ENCODE assay signal across 9 cellular contexts in genomic region chr1:67834246-67834877, GRCh38. TPM values are rescaled to one million over a fixed set of nuclear protein-coding genes. Genes with fewer than 3 reads are reported as not detected.
DNase-seq lines count a peak whose midpoint lies in the region; FAIRE-seq and TF ChIP-seq lines count a peak whose summit lies in the region.
"Had no signal": no experiment of that assay in that cellular context is flagged by ENCODE, and none has a peak within 500 bp of the region (broad histone marks: within the 10 kb centered on the region; RNA-seq: fewer than 3 reads in every experiment).

No MANE protein-coding gene starts in this region.

- intact Hi-C loops in Calu3 (cut with micrococcal nuclease; ENCODE audit: unreplicated experiment): loop anchor here (5.0 kb wide), 1 partner anchor 302 kb away; no protein-coding TSS in a partner anchor

- TSS peak; percentile 18 for BruUV-seq in Calu3 (replicated peaks; lab: Mats Ljungman, UMichigan)

- H3K4me3 Mint-ChIP-seq in Calu3 (ENCODE audit: low read depth, unreplicated experiment): peak overlapping the region; percentile 95
- peak overlapping the region; percentile 81 for H3K4me3 Mint-ChIP-seq in progenitor cell of endocrine pancreas (ENCODE audit: low read depth)

- H3K36me3 Mint-ChIP-seq in Calu3 (ENCODE audit: insufficient read depth, unreplicated experiment): peaks cover 31% of the 10 kb centered on the region
- H3K36me3 Mint-ChIP-seq in progenitor cell of endocrine pancreas (ENCODE audit: insufficient read depth): no peaks in the 10 kb centered on the region

- H3K4me3 ChIP-seq in bronchial epithelial cell (ENCODE audit: low read depth, low read length): no peak overlapping the region

- peaks cover 21% of the 10 kb centered on the region for H3K4me1 Mint-ChIP-seq in Calu3 (ENCODE audit: low read depth, unreplicated experiment)
- peaks cover 8% of the 10 kb centered on the region for H3K4me1 Mint-ChIP-seq in progenitor cell of endocrine pancreas (ENCODE audit: low read depth)

- H3K36me3 ChIP-seq in bronchial epithelial cell (ENCODE audit: control insufficient read depth, insufficient read depth, low read length): no peaks in the 10 kb centered on the region

- FAIRE-seq in bronchial epithelial cell (lab: Jason Lieb, UNC) (no peak), GM19239 (lab: Jason Lieb, UNC) (no peak)

- no peaks in the 10 kb centered on the region for H3K27me3 Mint-ChIP-seq in Calu3 (ENCODE audit: unreplicated experiment)
- H3K27me3 Mint-ChIP-seq in progenitor cell of endocrine pancreas: peaks cover 67% of the 10 kb centered on the region

- H3K9me3 Mint-ChIP-seq in Calu3 (ENCODE audit: low read depth, unreplicated experiment): no peaks in the 10 kb centered on the region
- no peaks in the 10 kb centered on the region for H3K9me3 Mint-ChIP-seq in progenitor cell of endocrine pancreas (ENCODE audit: low read depth)

- H3K27me3 ChIP-seq in bronchial epithelial cell (ENCODE audit: control insufficient read depth, insufficient read depth, low read length): no peaks in the 10 kb centered on the region

- TF ChIP-seq CTCF in Calu3 (IDR thresholded peaks at IDR 0.05; ENCODE audit: unreplicated experiment) (no peak), bronchial epithelial cell (IDR thresholded peaks at IDR 0.05; ENCODE audit: insufficient read depth, low read length, severe bottlenecking) (no peak), progenitor cell of endocrine pancreas (IDR thresholded peaks at IDR 0.05; ENCODE audit: unreplicated experiment) (no peak)

- DNase-seq in Calu3 (no peak), NCI-H187 (lab: John Stamatoyannopoulos, UW) (peak; percentile 59 to 66), bronchial epithelial cell (ENCODE audit: low read depth) (peak; percentile 52), progenitor cell of endocrine pancreas (ENCODE audit: low spot score, unreplicated experiment) (no peak), NCI-H2196 (lab: John Stamatoyannopoulos, UW; ENCODE audit: unreplicated experiment) (no peak), GM19239 (ENCODE audit: insufficient read length, low spot score) (no peak), dermis blood vessel endothelial cell (no peak), inferior parietal cortex (ENCODE audit: extremely low spot score) (no peak)
- DNase-seq: NCI-H2081 had no signal

- no peak overlapping the region for H3K27ac Mint-ChIP-seq in Calu3 (ENCODE audit: unreplicated experiment)
- H3K27ac Mint-ChIP-seq in progenitor cell of endocrine pancreas: no peak overlapping the region

- CTCF ChIA-PET in Calu3 (lab: Charles Lee): no interaction called here

RNA-seq across cellular contexts. Expression of gene GNG12, which starts 1.1 kb away (rescaled TPM):
- 72.2 and 85.6 TPM in 2 replicates for total RNA-seq in Calu3 (2022)
- total RNA-seq in bronchial epithelial cell: 75.3 and 88.3 TPM in 2 replicates
- total RNA-seq in progenitor cell of endocrine pancreas: 8.9 and 9.7 TPM in 2 replicates
- total RNA-seq in dermis blood vessel endothelial cell: 182 and 256 TPM in 2 replicates

Comparison
In these comparisons a context has a peak if more than half of its experiments do, and no peak if none do; other contexts are left out.
1. DNase-seq: peak in NCI-H187 (2 of 2) and bronchial epithelial cell (single experiment); none in Calu3 (single experiment), progenitor cell of endocrine pancreas (single experiment), NCI-H2196 (single experiment), GM19239 (single experiment), dermis blood vessel endothelial cell (single experiment) and inferior parietal cortex (single experiment).